In the genomic region with DNA sequence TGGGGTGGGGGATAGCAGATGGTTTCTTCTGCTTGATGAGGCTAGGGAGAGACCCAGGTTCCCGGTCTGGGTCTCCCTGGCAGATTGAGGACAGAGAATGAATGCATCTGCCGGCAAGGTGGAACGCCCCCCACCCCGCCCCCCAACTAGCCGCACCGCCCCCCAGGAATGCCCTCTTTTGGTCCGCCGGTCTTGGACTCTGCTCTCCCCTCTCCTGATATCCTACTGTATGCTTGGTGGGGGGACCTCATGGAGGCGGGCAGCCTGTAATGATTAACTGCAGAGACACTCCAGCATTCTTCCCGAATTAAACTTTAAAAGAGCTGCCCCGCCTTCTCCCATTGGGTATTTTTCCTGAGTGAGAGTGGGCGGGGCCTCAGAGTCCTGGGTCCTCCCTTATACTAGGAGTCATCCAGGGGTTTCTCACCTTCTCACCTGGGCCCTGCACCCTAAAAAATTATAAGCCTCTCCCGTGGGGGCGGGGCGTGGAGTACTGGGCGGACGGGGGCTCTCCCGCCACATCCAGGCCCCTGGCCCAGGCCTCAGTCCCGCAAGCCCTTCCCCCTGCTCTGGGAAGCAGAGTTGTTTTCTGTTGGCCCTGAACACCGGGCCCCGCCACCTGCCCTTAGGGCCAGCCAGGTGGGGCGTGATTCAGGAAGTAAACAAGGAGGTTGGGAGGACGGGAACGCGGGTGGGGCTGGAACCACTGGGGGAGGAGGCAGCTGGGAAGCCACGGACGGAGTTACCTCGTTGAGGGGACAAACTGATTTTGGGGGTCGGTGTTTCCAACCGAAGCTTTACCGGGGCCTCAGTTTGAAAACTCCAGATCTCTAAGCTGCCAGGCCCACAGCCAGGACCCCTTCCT, we compare ENCODE assay signal across 1 cellular context.
TF ChIP-seq lines count a peak whose summit lies in the region.

No MANE protein-coding gene starts in this region.

TF ChIP-seq in HepG2, 621 proteins besides CTCF, POLR2A, EP300 and RAD21 (continued from another document and continues in another):
- TF ChIP-seq RBAK (CRISPR knock-in tag; IDR thresholded peaks at IDR 0.05) (no peak), ZBTB21 (CRISPR knock-in tag; IDR thresholded peaks at IDR 0.05) (no peak; the same call in 1 of the 2 replicates), RCOR2 (CRISPR knock-in tag; IDR thresholded peaks at IDR 0.05) (no peak), ZNF773 (CRISPR knock-in tag; IDR thresholded peaks at IDR 0.05; ENCODE audit: borderline replicate concordance) (0 out of 2 replicates have a peak, but pooled peaks have one; percentile 34), ZNF670 (CRISPR knock-in tag; IDR thresholded peaks at IDR 0.05; ENCODE audit: borderline replicate concordance) (peak; percentile 58; the same call in 1 of the 2 replicates), KAT7 (CRISPR knock-in tag; IDR thresholded peaks at IDR 0.05; ENCODE audit: borderline replicate concordance) (peak; percentile 62), GABPA (IDR thresholded peaks at IDR 0.05; ENCODE audit: low read depth, low read length) (no peak), GABPA (CRISPR knock-in tag; IDR thresholded peaks at IDR 0.05; ENCODE audit: low read depth) (peak; percentile 46; the same call in 1 of the 2 replicates), NR3C1 (CRISPR knock-in tag; IDR thresholded peaks at IDR 0.05) (no peak), NPAS2 (CRISPR knock-in tag; IDR thresholded peaks at IDR 0.05; ENCODE audit: borderline replicate concordance) (no peak), ZNF484 (CRISPR knock-in tag; IDR thresholded peaks at IDR 0.05; ENCODE audit: borderline replicate concordance, low read depth) (0 out of 2 replicates have a peak, but pooled peaks have one; percentile 70), PHF21A (CRISPR knock-in tag; IDR thresholded peaks at IDR 0.05) (peak; percentile 96), SMC3 (IDR thresholded peaks at IDR 0.05; ENCODE audit: low read length) (no peak), ZNF607 (CRISPR knock-in tag; IDR thresholded peaks at IDR 0.05; ENCODE audit: borderline replicate concordance) (peak; percentile 41; the same call in 1 of the 2 replicates), NFIB (CRISPR knock-in tag; IDR thresholded peaks at IDR 0.05; ENCODE audit: borderline replicate concordance) (no peak), ZNF296 (CRISPR knock-in tag; conservative IDR thresholded peaks at IDR 0.05) (no peak), IRX3 (CRISPR knock-in tag; IDR thresholded peaks at IDR 0.05; ENCODE audit: borderline replicate concordance, low read depth) (no peak; the same call in 1 of the 2 replicates), ZNF251 (CRISPR knock-in tag; IDR thresholded peaks at IDR 0.05) (no peak; the same call in 1 of the 2 replicates), STAG1 (CRISPR knock-in tag; IDR thresholded peaks at IDR 0.05) (peak; percentile 23; the same call in 1 of the 2 replicates), MEIS1 (CRISPR knock-in tag; IDR thresholded peaks at IDR 0.05; ENCODE audit: borderline replicate concordance) (peak; percentile 38; the same call in 1 of the 2 replicates), ZFP90 (CRISPR knock-in tag; IDR thresholded peaks at IDR 0.05; ENCODE audit: borderline replicate concordance) (no peak; the same call in none of the 2 replicates), ZFX (CRISPR knock-in tag; IDR thresholded peaks at IDR 0.05; ENCODE audit: low read depth) (peak; percentile 93), NFATC3 (CRISPR knock-in tag; IDR thresholded peaks at IDR 0.05) (peak; percentile 32; the same call in 1 of the 2 replicates), PITX1 (CRISPR knock-in tag; IDR thresholded peaks at IDR 0.05) (peak; percentile 79), JUND (CRISPR knock-in tag; IDR thresholded peaks at IDR 0.05) (peak; percentile 37; the same call in 1 of the 2 replicates), YY1 (IDR thresholded peaks at IDR 0.05; ENCODE audit: insufficient read depth, insufficient replicate concordance, low read depth, low read length) (peak; percentile 30), ZNF75D (CRISPR knock-in tag; IDR thresholded peaks at IDR 0.05; ENCODE audit: borderline replicate concordance) (no peak), ADNP (CRISPR knock-in tag; IDR thresholded peaks at IDR 0.05) (no peak), HDAC6 (IDR thresholded peaks at IDR 0.05; ENCODE audit: low read depth, low read length) (no peak), DMAP1 (CRISPR knock-in tag; IDR thresholded peaks at IDR 0.05) (peak; percentile 74; the same call in 1 of the 2 replicates), CBX2 (IDR thresholded peaks at IDR 0.05; ENCODE audit: low read depth, low read length) (no peak), CBX2 (CRISPR knock-in tag; IDR thresholded peaks at IDR 0.05; ENCODE audit: low read depth) (no peak), AHR (CRISPR knock-in tag; IDR thresholded peaks at IDR 0.05) (0 out of 2 replicates have a peak, but pooled peaks have one; percentile 49), PRMT3 (CRISPR knock-in tag; IDR thresholded peaks at IDR 0.05; ENCODE audit: borderline replicate concordance, low read depth) (no peak)
- TF ChIP-seq, protein P1, sequence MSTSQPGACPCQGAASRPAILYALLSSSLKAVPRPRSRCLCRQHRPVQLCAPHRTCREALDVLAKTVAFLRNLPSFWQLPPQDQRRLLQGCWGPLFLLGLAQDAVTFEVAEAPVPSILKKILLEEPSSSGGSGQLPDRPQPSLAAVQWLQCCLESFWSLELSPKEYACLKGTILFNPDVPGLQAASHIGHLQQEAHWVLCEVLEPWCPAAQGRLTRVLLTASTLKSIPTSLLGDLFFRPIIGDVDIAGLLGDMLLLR (CRISPR knock-in tag; IDR thresholded peaks at IDR 0.05), result peak; percentile 67; the same call in 1 of the 2 replicates
- TF ChIP-seq, protein P2, sequence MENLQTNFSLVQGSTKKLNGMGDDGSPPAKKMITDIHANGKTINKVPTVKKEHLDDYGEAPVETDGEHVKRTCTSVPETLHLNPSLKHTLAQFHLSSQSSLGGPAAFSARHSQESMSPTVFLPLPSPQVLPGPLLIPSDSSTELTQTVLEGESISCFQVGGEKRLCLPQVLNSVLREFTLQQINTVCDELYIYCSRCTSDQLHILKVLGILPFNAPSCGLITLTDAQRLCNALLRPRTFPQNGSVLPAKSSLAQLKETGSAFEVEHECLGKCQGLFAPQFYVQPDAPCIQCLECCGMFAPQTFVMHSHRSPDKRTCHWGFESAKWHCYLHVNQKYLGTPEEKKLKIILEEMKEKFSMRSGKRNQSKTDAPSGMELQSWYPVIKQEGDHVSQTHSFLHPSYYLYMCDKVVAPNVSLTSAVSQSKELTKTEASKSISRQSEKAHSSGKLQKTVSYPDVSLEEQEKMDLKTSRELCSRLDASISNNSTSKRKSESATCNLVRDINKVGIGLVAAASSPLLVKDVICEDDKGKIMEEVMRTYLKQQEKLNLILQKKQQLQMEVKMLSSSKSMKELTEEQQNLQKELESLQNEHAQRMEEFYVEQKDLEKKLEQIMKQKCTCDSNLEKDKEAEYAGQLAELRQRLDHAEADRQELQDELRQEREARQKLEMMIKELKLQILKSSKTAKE (CRISPR knock-in tag; IDR thresholded peaks at IDR 0.05; ENCODE audit: borderline replicate concordance), result peak; percentile 63; the same call in 1 of the 2 replicates
- TF ChIP-seq, protein P3, sequence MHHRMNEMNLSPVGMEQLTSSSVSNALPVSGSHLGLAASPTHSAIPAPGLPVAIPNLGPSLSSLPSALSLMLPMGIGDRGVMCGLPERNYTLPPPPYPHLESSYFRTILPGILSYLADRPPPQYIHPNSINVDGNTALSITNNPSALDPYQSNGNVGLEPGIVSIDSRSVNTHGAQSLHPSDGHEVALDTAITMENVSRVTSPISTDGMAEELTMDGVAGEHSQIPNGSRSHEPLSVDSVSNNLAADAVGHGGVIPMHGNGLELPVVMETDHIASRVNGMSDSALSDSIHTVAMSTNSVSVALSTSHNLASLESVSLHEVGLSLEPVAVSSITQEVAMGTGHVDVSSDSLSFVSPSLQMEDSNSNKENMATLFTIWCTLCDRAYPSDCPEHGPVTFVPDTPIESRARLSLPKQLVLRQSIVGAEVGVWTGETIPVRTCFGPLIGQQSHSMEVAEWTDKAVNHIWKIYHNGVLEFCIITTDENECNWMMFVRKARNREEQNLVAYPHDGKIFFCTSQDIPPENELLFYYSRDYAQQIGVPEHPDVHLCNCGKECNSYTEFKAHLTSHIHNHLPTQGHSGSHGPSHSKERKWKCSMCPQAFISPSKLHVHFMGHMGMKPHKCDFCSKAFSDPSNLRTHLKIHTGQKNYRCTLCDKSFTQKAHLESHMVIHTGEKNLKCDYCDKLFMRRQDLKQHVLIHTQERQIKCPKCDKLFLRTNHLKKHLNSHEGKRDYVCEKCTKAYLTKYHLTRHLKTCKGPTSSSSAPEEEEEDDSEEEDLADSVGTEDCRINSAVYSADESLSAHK (CRISPR knock-in tag; IDR thresholded peaks at IDR 0.05; ENCODE audit: borderline replicate concordance), result 0 out of 2 replicates have a peak, but pooled peaks have one; percentile 59
- TF ChIP-seq, protein P4, sequence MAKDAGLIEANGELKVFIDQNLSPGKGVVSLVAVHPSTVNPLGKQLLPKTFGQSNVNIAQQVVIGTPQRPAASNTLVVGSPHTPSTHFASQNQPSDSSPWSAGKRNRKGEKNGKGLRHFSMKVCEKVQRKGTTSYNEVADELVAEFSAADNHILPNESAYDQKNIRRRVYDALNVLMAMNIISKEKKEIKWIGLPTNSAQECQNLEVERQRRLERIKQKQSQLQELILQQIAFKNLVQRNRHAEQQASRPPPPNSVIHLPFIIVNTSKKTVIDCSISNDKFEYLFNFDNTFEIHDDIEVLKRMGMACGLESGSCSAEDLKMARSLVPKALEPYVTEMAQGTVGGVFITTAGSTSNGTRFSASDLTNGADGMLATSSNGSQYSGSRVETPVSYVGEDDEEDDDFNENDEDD (CRISPR knock-in tag; IDR thresholded peaks at IDR 0.05; ENCODE audit: borderline replicate concordance), result peak; percentile 53; the same call in 1 of the 2 replicates
- TF ChIP-seq, protein P5, sequence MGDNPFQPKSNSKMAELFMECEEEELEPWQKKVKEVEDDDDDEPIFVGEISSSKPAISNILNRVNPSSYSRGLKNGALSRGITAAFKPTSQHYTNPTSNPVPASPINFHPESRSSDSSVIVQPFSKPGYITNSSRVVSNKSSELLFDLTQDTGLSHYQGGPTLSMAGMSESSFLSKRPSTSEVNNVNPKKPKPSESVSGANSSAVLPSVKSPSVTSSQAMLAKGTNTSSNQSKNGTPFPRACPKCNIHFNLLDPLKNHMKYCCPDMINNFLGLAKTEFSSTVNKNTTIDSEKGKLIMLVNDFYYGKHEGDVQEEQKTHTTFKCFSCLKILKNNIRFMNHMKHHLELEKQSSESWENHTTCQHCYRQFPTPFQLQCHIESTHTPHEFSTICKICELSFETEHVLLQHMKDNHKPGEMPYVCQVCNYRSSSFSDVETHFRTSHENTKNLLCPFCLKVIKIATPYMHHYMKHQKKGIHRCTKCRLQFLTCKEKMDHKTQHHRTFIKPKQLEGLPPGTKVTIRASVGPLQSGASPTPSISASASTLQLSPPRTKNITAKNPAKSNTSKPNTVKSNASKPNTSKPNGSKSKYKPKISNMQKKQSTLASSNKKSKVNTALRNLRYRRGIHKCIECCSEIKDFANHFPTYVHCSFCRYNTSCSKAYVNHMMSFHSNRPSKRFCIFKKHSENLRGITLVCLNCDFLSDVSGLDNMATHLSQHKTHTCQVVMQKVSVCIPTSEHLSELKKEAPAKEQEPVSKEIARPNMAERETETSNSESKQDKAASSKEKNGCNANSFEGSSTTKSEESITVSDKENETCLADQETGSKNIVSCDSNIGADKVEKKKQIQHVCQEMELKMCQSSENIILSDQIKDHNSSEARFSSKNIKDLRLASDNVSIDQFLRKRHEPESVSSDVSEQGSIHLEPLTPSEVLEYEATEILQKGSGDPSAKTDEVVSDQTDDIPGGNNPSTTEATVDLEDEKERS (CRISPR knock-in tag; IDR thresholded peaks at IDR 0.05), result peak; percentile 88; the same call in 1 of the 2 replicates
- TF ChIP-seq, protein P6, sequence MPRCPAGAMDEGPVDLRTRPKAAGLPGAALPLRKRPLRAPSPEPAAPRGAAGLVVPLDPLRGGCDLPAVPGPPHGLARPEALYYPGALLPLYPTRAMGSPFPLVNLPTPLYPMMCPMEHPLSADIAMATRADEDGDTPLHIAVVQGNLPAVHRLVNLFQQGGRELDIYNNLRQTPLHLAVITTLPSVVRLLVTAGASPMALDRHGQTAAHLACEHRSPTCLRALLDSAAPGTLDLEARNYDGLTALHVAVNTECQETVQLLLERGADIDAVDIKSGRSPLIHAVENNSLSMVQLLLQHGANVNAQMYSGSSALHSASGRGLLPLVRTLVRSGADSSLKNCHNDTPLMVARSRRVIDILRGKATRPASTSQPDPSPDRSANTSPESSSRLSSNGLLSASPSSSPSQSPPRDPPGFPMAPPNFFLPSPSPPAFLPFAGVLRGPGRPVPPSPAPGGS (CRISPR knock-in tag; IDR thresholded peaks at IDR 0.05), result peak; percentile 83
- TF ChIP-seq, protein P7, sequence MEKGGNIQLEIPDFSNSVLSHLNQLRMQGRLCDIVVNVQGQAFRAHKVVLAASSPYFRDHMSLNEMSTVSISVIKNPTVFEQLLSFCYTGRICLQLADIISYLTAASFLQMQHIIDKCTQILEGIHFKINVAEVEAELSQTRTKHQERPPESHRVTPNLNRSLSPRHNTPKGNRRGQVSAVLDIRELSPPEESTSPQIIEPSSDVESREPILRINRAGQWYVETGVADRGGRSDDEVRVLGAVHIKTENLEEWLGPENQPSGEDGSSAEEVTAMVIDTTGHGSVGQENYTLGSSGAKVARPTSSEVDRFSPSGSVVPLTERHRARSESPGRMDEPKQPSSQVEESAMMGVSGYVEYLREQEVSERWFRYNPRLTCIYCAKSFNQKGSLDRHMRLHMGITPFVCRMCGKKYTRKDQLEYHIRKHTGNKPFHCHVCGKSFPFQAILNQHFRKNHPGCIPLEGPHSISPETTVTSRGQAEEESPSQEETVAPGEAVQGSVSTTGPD (CRISPR knock-in tag; IDR thresholded peaks at IDR 0.05), result peak; percentile 82
- TF ChIP-seq, protein P8, sequence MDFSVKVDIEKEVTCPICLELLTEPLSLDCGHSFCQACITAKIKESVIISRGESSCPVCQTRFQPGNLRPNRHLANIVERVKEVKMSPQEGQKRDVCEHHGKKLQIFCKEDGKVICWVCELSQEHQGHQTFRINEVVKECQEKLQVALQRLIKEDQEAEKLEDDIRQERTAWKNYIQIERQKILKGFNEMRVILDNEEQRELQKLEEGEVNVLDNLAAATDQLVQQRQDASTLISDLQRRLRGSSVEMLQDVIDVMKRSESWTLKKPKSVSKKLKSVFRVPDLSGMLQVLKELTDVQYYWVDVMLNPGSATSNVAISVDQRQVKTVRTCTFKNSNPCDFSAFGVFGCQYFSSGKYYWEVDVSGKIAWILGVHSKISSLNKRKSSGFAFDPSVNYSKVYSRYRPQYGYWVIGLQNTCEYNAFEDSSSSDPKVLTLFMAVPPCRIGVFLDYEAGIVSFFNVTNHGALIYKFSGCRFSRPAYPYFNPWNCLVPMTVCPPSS (IDR thresholded peaks at IDR 0.05), result no peak
- TF ChIP-seq, protein P9, sequence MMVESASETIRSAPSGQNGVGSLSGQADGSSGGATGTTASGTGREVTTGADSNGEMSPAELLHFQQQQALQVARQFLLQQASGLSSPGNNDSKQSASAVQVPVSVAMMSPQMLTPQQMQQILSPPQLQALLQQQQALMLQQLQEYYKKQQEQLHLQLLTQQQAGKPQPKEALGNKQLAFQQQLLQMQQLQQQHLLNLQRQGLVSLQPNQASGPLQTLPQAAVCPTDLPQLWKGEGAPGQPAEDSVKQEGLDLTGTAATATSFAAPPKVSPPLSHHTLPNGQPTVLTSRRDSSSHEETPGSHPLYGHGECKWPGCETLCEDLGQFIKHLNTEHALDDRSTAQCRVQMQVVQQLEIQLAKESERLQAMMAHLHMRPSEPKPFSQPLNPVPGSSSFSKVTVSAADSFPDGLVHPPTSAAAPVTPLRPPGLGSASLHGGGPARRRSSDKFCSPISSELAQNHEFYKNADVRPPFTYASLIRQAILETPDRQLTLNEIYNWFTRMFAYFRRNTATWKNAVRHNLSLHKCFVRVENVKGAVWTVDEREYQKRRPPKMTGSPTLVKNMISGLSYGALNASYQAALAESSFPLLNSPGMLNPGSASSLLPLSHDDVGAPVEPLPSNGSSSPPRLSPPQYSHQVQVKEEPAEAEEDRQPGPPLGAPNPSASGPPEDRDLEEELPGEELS (CRISPR knock-in tag; IDR thresholded peaks at IDR 0.05), result peak; percentile 96
